In genomic region chr19:58407658-58408151, GRCh38 we compare ENCODE assay signal across 8 cellular contexts. TPM values are rescaled to one million over a fixed set of nuclear protein-coding genes. Genes with fewer than 3 reads are reported as not detected.
DNase-seq lines count a peak whose midpoint lies in the region; ATAC-seq and TF ChIP-seq lines count a peak whose summit lies in the region.

No MANE protein-coding gene starts in this region.

- no peaks in the 10 kb centered on the region for H3K9me3 ChIP-seq in parathyroid adenoma (ENCODE audit: control insufficient read depth, low read length)

- no peaks in the 10 kb centered on the region for H3K27me3 Mint-ChIP-seq in activated T-cell treated with anti-CD3 and anti-CD28 coated beads, Interleukin-2, amount 50 U/mL, for 72 hours (ENCODE audit: low read depth)

- H3K4me3 Mint-ChIP-seq in activated T-cell treated with anti-CD3 and anti-CD28 coated beads, Interleukin-2, amount 50 U/mL, for 72 hours: peak overlapping the region; percentile 81 to 91

- peaks cover 31% of the 10 kb centered on the region for H3K4me1 Mint-ChIP-seq in activated T-cell treated with anti-CD3 and anti-CD28 coated beads, Interleukin-2, amount 50 U/mL, for 72 hours (ENCODE audit: low read depth)

- peaks cover 16% of the 10 kb centered on the region for H3K79me2 ChIP-seq in parathyroid adenoma

- peak overlapping the region; percentile 92 for H3K9ac ChIP-seq in parathyroid adenoma

- peak in 1 of 2 donors; percentile 5 for ATAC-seq in activated T-cell treated with anti-CD3 and anti-CD28 coated beads, Interleukin-2, amount 50 U/mL, for 72 hours (replicated peaks in 1 of 2)
- ATAC-seq in SK-N-SH treated with all-trans-retinoic acid at 6 μM for 48 hours (peak; percentile 8), GM21786 (IDR thresholded peaks at IDR 0.05; ENCODE audit: unreplicated experiment) (no peak)

- TF ChIP-seq CTCF in fibroblast of pulmonary artery (IDR thresholded peaks at IDR 0.05; ENCODE audit: low read length, missing control alignments) (no peak), parathyroid adenoma (IDR thresholded peaks at IDR 0.05) (no peak)

- H3K9me3 Mint-ChIP-seq in activated T-cell treated with anti-CD3 and anti-CD28 coated beads, Interleukin-2, amount 50 U/mL, for 72 hours: no peaks in the 10 kb centered on the region

- peak overlapping the region; percentile 89 for H3K4me2 ChIP-seq in parathyroid adenoma (ENCODE audit: low read length)

- peaks cover 9% of the 10 kb centered on the region for H3K4me1 ChIP-seq in parathyroid adenoma

- peak overlapping the region; percentile 96 for H2AFZ ChIP-seq in parathyroid adenoma

- H3K27me3 ChIP-seq in parathyroid adenoma (ENCODE audit: control insufficient read depth, insufficient read depth, low read length): no peaks in the 10 kb centered on the region

- H3K36me3 Mint-ChIP-seq in activated T-cell treated with anti-CD3 and anti-CD28 coated beads, Interleukin-2, amount 50 U/mL, for 72 hours (ENCODE audit: insufficient read depth in 2 of 2): peaks cover 0 to 2% of the 10 kb centered on the region in 2 donors

- H3K27ac ChIP-seq in parathyroid adenoma: peak overlapping the region; percentile 87

- no peaks in the 10 kb centered on the region for H3K36me3 ChIP-seq in parathyroid adenoma (ENCODE audit: control insufficient read depth, insufficient read depth, low read length)

- peak overlapping the region; percentile 91 for H3K4me3 ChIP-seq in fibroblast of pulmonary artery (replicated peaks; ENCODE audit: low read depth, low read length)
- H3K4me3 ChIP-seq in parathyroid adenoma (ENCODE audit: low read depth, low read length): peak overlapping the region; percentile 89

- peak overlapping the region; percentile 34 for H3K27ac Mint-ChIP-seq in activated T-cell treated with anti-CD3 and anti-CD28 coated beads, Interleukin-2, amount 50 U/mL, for 72 hours

- DNase-seq in activated T-cell treated with anti-CD3 and anti-CD28 coated beads, Interleukin-2, amount 50 U/mL, for 72 hours: no peak
- DNase-seq in activated T-cell treated with anti-CD3 and anti-CD28 coated beads, Interleukin-2, amount 50 U/mL, for 48 hours: no peak
- DNase-seq in fibroblast of pulmonary artery (ENCODE audit: low read depth) (no peak), H4 (ENCODE audit: low spot score) (no peak), cerebellum (ENCODE audit: low spot score) (no peak)

TF ChIP-seq in SK-N-SH treated with all-trans-retinoic acid at 6 μM for 48 hours, 23 proteins besides CTCF, POLR2A, EP300 and RAD21:
- TF ChIP-seq ZNF8 (CRISPR knock-in tag; IDR thresholded peaks at IDR 0.05) (no peak), TCF4 (CRISPR knock-in tag; IDR thresholded peaks at IDR 0.05; ENCODE audit: borderline replicate concordance) (no peak), ISL1 (CRISPR knock-in tag; IDR thresholded peaks at IDR 0.05) (no peak), ZNF565 (CRISPR knock-in tag; conservative IDR thresholded peaks at IDR 0.05; ENCODE audit: low read depth) (no peak), GLIS3 (CRISPR knock-in tag; IDR thresholded peaks at IDR 0.05) (no peak), ESRRG (CRISPR knock-in tag; IDR thresholded peaks at IDR 0.05) (no peak)
- TF ChIP-seq, protein P1, sequence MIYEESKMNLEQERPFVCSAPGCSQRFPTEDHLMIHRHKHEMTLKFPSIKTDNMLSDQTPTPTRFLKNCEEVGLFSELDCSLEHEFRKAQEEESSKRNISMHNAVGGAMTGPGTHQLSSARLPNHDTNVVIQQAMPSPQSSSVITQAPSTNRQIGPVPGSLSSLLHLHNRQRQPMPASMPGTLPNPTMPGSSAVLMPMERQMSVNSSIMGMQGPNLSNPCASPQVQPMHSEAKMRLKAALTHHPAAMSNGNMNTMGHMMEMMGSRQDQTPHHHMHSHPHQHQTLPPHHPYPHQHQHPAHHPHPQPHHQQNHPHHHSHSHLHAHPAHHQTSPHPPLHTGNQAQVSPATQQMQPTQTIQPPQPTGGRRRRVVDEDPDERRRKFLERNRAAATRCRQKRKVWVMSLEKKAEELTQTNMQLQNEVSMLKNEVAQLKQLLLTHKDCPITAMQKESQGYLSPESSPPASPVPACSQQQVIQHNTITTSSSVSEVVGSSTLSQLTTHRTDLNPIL (CRISPR knock-in tag; IDR thresholded peaks at IDR 0.05; ENCODE audit: low read depth): no peak

RNA-seq across cellular contexts. Expression of gene ZNF584, which starts 0.7 kb away (rescaled TPM):
- total RNA-seq in activated T-cell treated with anti-CD3 and anti-CD28 coated beads, Interleukin-2, amount 50 U/mL, for 72 hours: 10 to 100 TPM in 1 of 2 donors, 1 to 10 TPM in 1; 7.5 to 10.4 TPM
- 15.6 and 23.6 TPM in 2 replicates for total RNA-seq in H4 (2014; rRNA removed; shearing (Covaris generic))
- 18.9 TPM for total RNA-seq in cerebellum

RNA-seq across cellular contexts. Expression of gene RNF225, which starts 12.2 kb away (rescaled TPM):
- total RNA-seq in activated T-cell treated with anti-CD3 and anti-CD28 coated beads, Interleukin-2, amount 50 U/mL, for 72 hours: 1 to 10 TPM in 1 of 2 donors, under 1 TPM in 1; 0.58 to 1.5 TPM
- total RNA-seq in H4 (2014; rRNA removed; shearing (Covaris generic)): not detected in 2 replicates
- not detected for total RNA-seq in cerebellum

RNA-seq across cellular contexts. Expression of gene RPS5, which starts 20.6 kb away (rescaled TPM):
- total RNA-seq in activated T-cell treated with anti-CD3 and anti-CD28 coated beads, Interleukin-2, amount 50 U/mL, for 72 hours: 1,000 to 10,000 TPM; 1,499 to 1,539 TPM
- total RNA-seq in H4 (2014; rRNA removed; shearing (Covaris generic)): 3,081 and 3,534 TPM in 2 replicates
- total RNA-seq in cerebellum: 920 TPM

RNA-seq across cellular contexts. Expression of gene ZNF837, which starts 26.9 kb away (rescaled TPM):
- total RNA-seq in activated T-cell treated with anti-CD3 and anti-CD28 coated beads, Interleukin-2, amount 50 U/mL, for 72 hours: 1 to 10 TPM; 2.3 to 3.0 TPM
- total RNA-seq in H4 (2014; rRNA removed; shearing (Covaris generic)): 1.4 and 1.9 TPM in 2 replicates
- 0.73 TPM for total RNA-seq in cerebellum

RNA-seq across cellular contexts. Expression of gene ZNF132, which starts 32.2 kb away (rescaled TPM):
- 1 to 10 TPM; 2.6 to 3.5 TPM for total RNA-seq in activated T-cell treated with anti-CD3 and anti-CD28 coated beads, Interleukin-2, amount 50 U/mL, for 72 hours
- total RNA-seq in H4 (2014; rRNA removed; shearing (Covaris generic)): 4.0 and 6.4 TPM in 2 replicates
- 16.2 TPM for total RNA-seq in cerebellum
